In genomic region chr5:31682847-31683246, GRCh38 we compare ENCODE assay signal across 27 cellular contexts.
"Had no signal": no experiment of that assay in that cellular context is flagged by ENCODE, and none has a peak within 500 bp of the region (broad histone marks: within the 10 kb centered on the region; RNA-seq: fewer than 3 reads in every experiment).

No MANE protein-coding gene starts in this region.

- H3K27me3 ChIP-seq: adrenal gland, gastroesophageal sphincter, left lung, neutrophil, stomach, thyroid gland, upper lobe of right lung had no signal

- H3K4me1 ChIP-seq: adrenal gland, gastroesophageal sphincter, left lung, prostate gland, stomach, thyroid gland, upper lobe of right lung had no signal

- H3K4me2 ChIP-seq: smooth muscle cell had no signal

- H3K27ac ChIP-seq: adrenal gland, brain microvascular endothelial cell, gastroesophageal sphincter, left lung, neutrophil, prostate gland, stomach, thyroid gland, upper lobe of right lung had no signal

- DNase-seq: activated CD4-positive, alpha-beta T cell treated with anti-CD3 and anti-CD28 coated beads for 48 hours; activated CD4-positive, alpha-beta T cell treated with anti-CD3 and anti-CD28 coated beads, Interleukin-2, amount 50 U/mL, for 48 hours; activated CD8-positive, alpha-beta memory T cell treated with anti-CD3 and anti-CD28 coated beads for 24 hours; activated effector memory CD4-positive, alpha-beta T cell treated with Interleukin-2 at 50 U/mL for 16 hours; activated naive CD4-positive, alpha-beta T cell treated with Interleukin-2 at 50 U/mL for 16 hours; activated naive CD8-positive, alpha-beta T cell treated with anti-CD3 and anti-CD28 coated beads for 36 hours; adrenal gland; brain microvascular endothelial cell; caudate nucleus; cortex of kidney; effector memory CD8-positive, alpha-beta T cell; head of caudate nucleus; hypothalamus; left lung; mesendoderm; natural killer cell; stimulated activated CD4-positive, alpha-beta T cell treated with anti-CD3 and anti-CD28 coated beads, Interleukin-2, amount 100 ng/mL, for 24 hours; stimulated activated naive B cell treated with anti-CD40 and anti-IgM and Interleukin-4, amounts not matched to agents 10 μg/mL and 1 μg/mL and 100 μg/mL, for 72 hours; stomach; T-helper 1 cell; thyroid gland; upper lobe of right lung had no signal

- H3K9me3 ChIP-seq: adrenal gland, gastroesophageal sphincter, left lung, neutrophil, prostate gland, stomach, thyroid gland, upper lobe of right lung had no signal

- H3K4me3 ChIP-seq: adrenal gland, gastroesophageal sphincter, left lung, lung, prostate gland, smooth muscle cell, stomach, thyroid gland, upper lobe of right lung had no signal

- H3K36me3 ChIP-seq: adrenal gland, brain microvascular endothelial cell, gastroesophageal sphincter, left lung, neutrophil, prostate gland, stomach, thyroid gland, upper lobe of right lung had no signal

- ATAC-seq: effector memory CD8-positive, alpha-beta T cell; gastroesophageal sphincter; left lung; natural killer cell; stimulated activated naive B cell treated with anti-CD40 and anti-IgM and Interleukin-4, amounts not matched to agents 10 μg/mL and 1 μg/mL and 100 μg/mL, for 72 hours; upper lobe of right lung had no signal
